In the genomic region with DNA sequence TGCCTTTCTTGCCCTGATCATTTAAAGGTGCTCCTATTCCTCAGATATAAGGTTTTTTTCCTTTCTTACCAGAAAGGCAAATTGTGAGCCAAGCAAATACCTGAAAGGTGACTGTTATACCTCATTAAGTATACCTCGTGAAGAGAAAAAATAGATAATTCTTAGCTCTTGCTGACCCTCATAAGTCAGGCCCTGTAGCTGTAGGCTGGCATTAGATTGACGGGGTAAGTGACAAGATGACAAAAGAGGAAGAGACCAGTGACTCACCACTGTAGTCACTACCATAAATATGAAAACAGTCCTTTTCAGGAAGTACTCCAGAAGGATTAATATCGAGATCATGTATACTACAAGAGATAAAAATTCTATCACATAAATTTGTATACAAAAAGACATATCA, we compare ENCODE assay signal across 11 cellular contexts.
DNase-seq lines count a peak whose midpoint lies in the region; ATAC-seq, FAIRE-seq and TF ChIP-seq lines count a peak whose summit lies in the region.
"Had no signal": no experiment of that assay in that cellular context is flagged by ENCODE, and none has a peak within 500 bp of the region (broad histone marks: within the 10 kb centered on the region; RNA-seq: fewer than 3 reads in every experiment).

No MANE protein-coding gene starts in this region.

- TF ChIP-seq RAD21 in HepG2 (CRISPR knock-in tag; IDR thresholded peaks at IDR 0.05): no peak

- H3K4me2 ChIP-seq in HepG2 (ENCODE audit: low read depth, low read length): no peak overlapping the region

- H3K27ac ChIP-seq in HepG2 (ENCODE audit: extremely low read length, insufficient read depth, low read length): no peak overlapping the region

- no peak overlapping the region for H2AFZ ChIP-seq in HepG2 (ENCODE audit: low read length)

- CTCF ChIA-PET in T-cell (lab: Charles Lee) (no interaction called here), HepG2 (lab: Yijun Ruan, JAX; ENCODE audit: low intra/inter-chr PET ratio, low total read pairs) (no interaction called here)

- in situ Hi-C loops in HepG2 (cut with HindIII; ENCODE audit: extremely low pct_ligation_motif_present, low pct_unique_long_range_greater_than_20kb): no loop called here

- peaks cover 80 to 84% (median 83%) of the 10 kb centered on the region in 3 donors for H3K4me1 Mint-ChIP-seq in T-cell
- H3K4me1 Mint-ChIP-seq in nephron progenitor cell: peaks cover 10% of the 10 kb centered on the region

- H3K79me2 ChIP-seq in HepG2 (ENCODE audit: insufficient read depth, low read length): peaks cover 2% of the 10 kb centered on the region

- no peaks in the 10 kb centered on the region for H4K20me1 ChIP-seq in HepG2 (ENCODE audit: insufficient read depth, low read length)

- POLR2A ChIA-PET in T-cell (lab: Charles Lee): no interaction called here
- POLR2A ChIA-PET in HepG2 (lab: Yijun Ruan, JAX): no interaction called here

- DNase-seq in T-cell (no peak), nephron progenitor cell (no peak), HepG2 (ENCODE audit: low spot score) (no peak), NCI-H187 (lab: John Stamatoyannopoulos, UW) (no peak)
- DNase-seq: activated CD4-positive, alpha-beta T cell treated with anti-CD3 and anti-CD28 coated beads for 1 hour; GOT3; IMR-90; NCI-H774 had no signal

- 96% methylated on average over 3 of the region's 3 CpGs for WGBS in HepG2 (ENCODE audit: low lambda C conversion rate)

- H3K27ac Mint-ChIP-seq in T-cell (peak overlapping the region; percentile 5 to 68), nephron progenitor cell (peak overlapping the region; percentile 71)

- H3K9me3 Mint-ChIP-seq in T-cell (no peaks in the 10 kb centered on the region), nephron progenitor cell (peaks cover 16% of the 10 kb centered on the region)

- TF ChIP-seq EP300 in HepG2 (IDR thresholded peaks at IDR 0.05; ENCODE audit: low read depth in 2 of 2, low read length in 2 of 2): no peak
- no peak for TF ChIP-seq EP300 in HepG2 (CRISPR knock-in tag; IDR thresholded peaks at IDR 0.05; ENCODE audit: borderline replicate concordance)

- ATAC-seq in GM18861 (IDR thresholded peaks at IDR 0.05; ENCODE audit: unreplicated experiment): peak; percentile 54
- ATAC-seq in HG02870 (IDR thresholded peaks at IDR 0.05; ENCODE audit: unreplicated experiment): peak; percentile 47
- peak in 1 of 4 experiments; percentile 53 for ATAC-seq in T-cell (replicated peaks in 1 of 4)
- no peak for ATAC-seq in HepG2
- ATAC-seq in HG02885 (IDR thresholded peaks at IDR 0.05; ENCODE audit: poor library complexity, unreplicated experiment): no peak

- H3K4me1 ChIP-seq in HepG2 (ENCODE audit: insufficient read depth, low read length): peaks cover 10% of the 10 kb centered on the region

- H3K9me3 ChIP-seq in HepG2 (ENCODE audit: low read length): no peaks in the 10 kb centered on the region

- no peak for FAIRE-seq in HepG2 (lab: Jason Lieb, UNC)

- no peaks in the 10 kb centered on the region for H3K27me3 ChIP-seq in HepG2 (ENCODE audit: control insufficient read depth in 1 of 2, insufficient read depth in 2 of 2, low read length in 2 of 2)

- no peaks in the 10 kb centered on the region; a peak in 1 of 5 replicates for H3K36me3 ChIP-seq in HepG2 (replicated peaks in 1 of 2; ENCODE audit: control insufficient read depth in 1 of 2, insufficient read depth in 2 of 2, low read length in 2 of 2)

- no peak for TF ChIP-seq POLR2A in HepG2 (IDR thresholded peaks at IDR 0.05; ENCODE audit: insufficient read depth in 1 of 2, low read depth in 2 of 2, low read length in 2 of 2)

- no peak overlapping the region for H3K9ac ChIP-seq in HepG2 (ENCODE audit: insufficient read depth, low read depth, low read length)

- TF ChIP-seq CTCF in nephron progenitor cell (IDR thresholded peaks at IDR 0.05): no peak
- TF ChIP-seq CTCF in HepG2 (CRISPR knock-in tag; IDR thresholded peaks at IDR 0.05): no peak

- H3K4me3 Mint-ChIP-seq in T-cell (no peak overlapping the region), nephron progenitor cell (no peak overlapping the region)

- H3K27me3 Mint-ChIP-seq in T-cell: no peaks in the 10 kb centered on the region
- H3K27me3 Mint-ChIP-seq in nephron progenitor cell (ENCODE audit: low read depth, poor library complexity): no peaks in the 10 kb centered on the region

- intact Hi-C loops in HepG2 (cut with micrococcal nuclease; ENCODE audit: unreplicated experiment): no loop called here

- H3K4me3 ChIP-seq in HepG2 (replicated peaks in 1 of 3; ENCODE audit: insufficient read depth in 1 of 3, low read depth in 2 of 3, low read length in 3 of 3): no peak overlapping the region

- BruUV-seq in HepG2 (replicated peaks; lab: Mats Ljungman, UMichigan): no TSS peak

- H3K36me3 Mint-ChIP-seq in T-cell: peaks cover 34% of the 10 kb centered on the region
- H3K36me3 Mint-ChIP-seq in nephron progenitor cell (ENCODE audit: low read depth): peaks cover 28% of the 10 kb centered on the region

TF ChIP-seq in HepG2, 621 proteins besides CTCF, POLR2A, EP300 and RAD21:
- TF ChIP-seq ZNF20 (CRISPR knock-in tag; IDR thresholded peaks at IDR 0.05): no peak
- TF ChIP-seq ZNF34 (CRISPR knock-in tag; IDR thresholded peaks at IDR 0.05; ENCODE audit: borderline replicate concordance): no peak
- no peak for TF ChIP-seq NFATC3 (CRISPR knock-in tag; IDR thresholded peaks at IDR 0.05)
- TF ChIP-seq TOE1 (CRISPR knock-in tag; IDR thresholded peaks at IDR 0.05): no peak
- TF ChIP-seq ZNF275 (CRISPR knock-in tag; IDR thresholded peaks at IDR 0.05; ENCODE audit: borderline replicate concordance): no peak
- no peak for TF ChIP-seq ZNF883 (CRISPR knock-in tag; IDR thresholded peaks at IDR 0.05; ENCODE audit: not compliant biosample characterization)
TF ChIP-seq in HepG2: peak in this region for 0.

Comparison
In these comparisons a context has a peak if more than half of its experiments do, and no peak if none do; other contexts are left out.
1. ATAC-seq: peak in GM18861 (single experiment) and HG02870 (single experiment); none in HepG2 (single experiment) and HG02885 (single experiment).